ENCODE assay signal across 18 cellular contexts in genomic region chr11:28702450-28702790, GRCh38.
"Had no signal": no experiment of that assay in that cellular context is flagged by ENCODE, and none has a peak within 500 bp of the region (broad histone marks: within the 10 kb centered on the region; RNA-seq: fewer than 3 reads in every experiment).

No MANE protein-coding gene starts in this region.

- H3K27ac Mint-ChIP-seq: activated CD4-positive, alpha-beta memory T cell treated with anti-CD3 and anti-CD28 coated beads, Interleukin-2, amount 10 ng/mL, durations not matched to agents 7 days and 5 days; activated CD4-positive, alpha-beta T cell treated with anti-CD3 and anti-CD28 coated beads for 36 hours; activated naive CD4-positive, alpha-beta T cell treated with anti-CD3 and anti-CD28 coated beads, Interleukin-2, amount 50 U/mL, for 24 hours; activated T-cell treated with anti-CD3 and anti-CD28 coated beads, Interleukin-2, amount 50 U/mL, for 24 hours; immature natural killer cell; natural killer cell treated with Interleukin-12 subunit alpha and Interleukin-12 subunit beta and Interleukin-15 and Interleukin-18, amount 100 ng/mL, for 72 hours; stimulated activated naive CD8-positive, alpha-beta T cell treated with anti-CD3 and anti-CD28 coated beads, Interleukin-15, Interleukin-2, amounts not matched to agents 100 ng/mL and 50 ng/mL, for 24 hours; T-helper 1 cell treated with Interleukin-12 subunit alpha and Interleukin-12 subunit beta and Interleukin-4 antibody, amounts not matched to agents 30 μg/mL and 1 μg/mL, for 36 hours had no signal

- ATAC-seq: activated CD4-positive, alpha-beta T cell treated with anti-CD3 and anti-CD28 coated beads for 36 hours; gastrocnemius medialis; natural killer cell treated with Interleukin-12 subunit alpha and Interleukin-12 subunit beta and Interleukin-15 and Interleukin-18, amount 100 ng/mL, for 72 hours; sciatic nerve had no signal

- H3K36me3 Mint-ChIP-seq: activated naive CD4-positive, alpha-beta T cell treated with anti-CD3 and anti-CD28 coated beads, Interleukin-2, amount 50 U/mL, for 24 hours; immature natural killer cell; natural killer cell treated with Interleukin-12 subunit alpha and Interleukin-12 subunit beta and Interleukin-15 and Interleukin-18, amount 100 ng/mL, for 72 hours had no signal

- H3K4me1 Mint-ChIP-seq: activated CD4-positive, alpha-beta memory T cell treated with anti-CD3 and anti-CD28 coated beads, Interleukin-2, amount 10 ng/mL, durations not matched to agents 7 days and 5 days; activated CD4-positive, alpha-beta T cell treated with anti-CD3 and anti-CD28 coated beads for 36 hours; activated naive CD4-positive, alpha-beta T cell treated with anti-CD3 and anti-CD28 coated beads, Interleukin-2, amount 50 U/mL, for 24 hours; immature natural killer cell had no signal

- H3K9me3 ChIP-seq: adrenal gland, gastrocnemius medialis, heart left ventricle, prostate gland, spleen, suprapubic skin had no signal

- H3K27me3 ChIP-seq: adrenal gland, gastrocnemius medialis, heart left ventricle, spleen, suprapubic skin had no signal

- H3K4me3 ChIP-seq: adrenal gland, coronary artery, gastrocnemius medialis, heart left ventricle, prostate gland, spleen, suprapubic skin had no signal

- H3K4me1 ChIP-seq: adrenal gland, gastrocnemius medialis, heart left ventricle, prostate gland, suprapubic skin had no signal

- H3K4me3 Mint-ChIP-seq: activated CD4-positive, alpha-beta memory T cell treated with anti-CD3 and anti-CD28 coated beads, Interleukin-2, amount 10 ng/mL, durations not matched to agents 7 days and 5 days; activated CD4-positive, alpha-beta T cell treated with anti-CD3 and anti-CD28 coated beads for 36 hours; activated naive CD4-positive, alpha-beta T cell treated with anti-CD3 and anti-CD28 coated beads, Interleukin-2, amount 50 U/mL, for 24 hours; activated T-cell treated with anti-CD3 and anti-CD28 coated beads, Interleukin-2, amount 50 U/mL, for 24 hours; immature natural killer cell; natural killer cell treated with Interleukin-12 subunit alpha and Interleukin-12 subunit beta and Interleukin-15 and Interleukin-18, amount 100 ng/mL, for 72 hours; stimulated activated naive CD8-positive, alpha-beta T cell treated with anti-CD3 and anti-CD28 coated beads, Interleukin-15, Interleukin-2, amounts not matched to agents 100 ng/mL and 50 ng/mL, for 24 hours; T-helper 1 cell treated with Interleukin-12 subunit alpha and Interleukin-12 subunit beta and Interleukin-4 antibody, amounts not matched to agents 30 μg/mL and 1 μg/mL, for 36 hours had no signal

- DNase-seq: activated CD4-positive, alpha-beta memory T cell treated with anti-CD3 and anti-CD28 coated beads, Interleukin-2, amount 10 ng/mL, durations not matched to agents 7 days and 5 days; activated CD4-positive, alpha-beta T cell treated with anti-CD3 and anti-CD28 coated beads for 36 hours; activated effector memory CD4-positive, alpha-beta T cell treated with Interleukin-2 at 50 U/mL for 16 hours; activated T-cell treated with anti-CD3 and anti-CD28 coated beads, Interleukin-2, amount 50 U/mL, for 24 hours; caudate nucleus; gastrocnemius medialis; heart left ventricle; immature natural killer cell; spleen had no signal

- H3K27me3 Mint-ChIP-seq: activated CD4-positive, alpha-beta memory T cell treated with anti-CD3 and anti-CD28 coated beads, Interleukin-2, amount 10 ng/mL, durations not matched to agents 7 days and 5 days; activated naive CD4-positive, alpha-beta T cell treated with anti-CD3 and anti-CD28 coated beads, Interleukin-2, amount 50 U/mL, for 24 hours; activated T-cell treated with anti-CD3 and anti-CD28 coated beads, Interleukin-2, amount 50 U/mL, for 24 hours; natural killer cell treated with Interleukin-12 subunit alpha and Interleukin-12 subunit beta and Interleukin-15 and Interleukin-18, amount 100 ng/mL, for 72 hours; stimulated activated naive CD8-positive, alpha-beta T cell treated with anti-CD3 and anti-CD28 coated beads, Interleukin-15, Interleukin-2, amounts not matched to agents 100 ng/mL and 50 ng/mL, for 24 hours had no signal

- H3K36me3 ChIP-seq: adrenal gland, gastrocnemius medialis, heart left ventricle, prostate gland, spleen, suprapubic skin had no signal

- H3K9me3 Mint-ChIP-seq: activated CD4-positive, alpha-beta memory T cell treated with anti-CD3 and anti-CD28 coated beads, Interleukin-2, amount 10 ng/mL, durations not matched to agents 7 days and 5 days; activated naive CD4-positive, alpha-beta T cell treated with anti-CD3 and anti-CD28 coated beads, Interleukin-2, amount 50 U/mL, for 24 hours; activated T-cell treated with anti-CD3 and anti-CD28 coated beads, Interleukin-2, amount 50 U/mL, for 24 hours; stimulated activated naive CD8-positive, alpha-beta T cell treated with anti-CD3 and anti-CD28 coated beads, Interleukin-15, Interleukin-2, amounts not matched to agents 100 ng/mL and 50 ng/mL, for 24 hours; T-helper 1 cell treated with Interleukin-12 subunit alpha and Interleukin-12 subunit beta and Interleukin-4 antibody, amounts not matched to agents 30 μg/mL and 1 μg/mL, for 36 hours had no signal

- H3K27ac ChIP-seq: adrenal gland, coronary artery, gastrocnemius medialis, heart left ventricle, prostate gland, spleen, suprapubic skin had no signal
